In genomic region chr10:7647062-7647664, GRCh38 we compare ENCODE assay signal across 1 cellular context.
A peak's percentile ranks its signal among the peaks of the same experiment; 100 is the strongest.
TF ChIP-seq lines count a peak whose summit lies in the region.

No MANE protein-coding gene starts in this region.

TF ChIP-seq in GM12878, 131 proteins besides CTCF, POLR2A, EP300 and RAD21:
- TF ChIP-seq, protein P1, sequence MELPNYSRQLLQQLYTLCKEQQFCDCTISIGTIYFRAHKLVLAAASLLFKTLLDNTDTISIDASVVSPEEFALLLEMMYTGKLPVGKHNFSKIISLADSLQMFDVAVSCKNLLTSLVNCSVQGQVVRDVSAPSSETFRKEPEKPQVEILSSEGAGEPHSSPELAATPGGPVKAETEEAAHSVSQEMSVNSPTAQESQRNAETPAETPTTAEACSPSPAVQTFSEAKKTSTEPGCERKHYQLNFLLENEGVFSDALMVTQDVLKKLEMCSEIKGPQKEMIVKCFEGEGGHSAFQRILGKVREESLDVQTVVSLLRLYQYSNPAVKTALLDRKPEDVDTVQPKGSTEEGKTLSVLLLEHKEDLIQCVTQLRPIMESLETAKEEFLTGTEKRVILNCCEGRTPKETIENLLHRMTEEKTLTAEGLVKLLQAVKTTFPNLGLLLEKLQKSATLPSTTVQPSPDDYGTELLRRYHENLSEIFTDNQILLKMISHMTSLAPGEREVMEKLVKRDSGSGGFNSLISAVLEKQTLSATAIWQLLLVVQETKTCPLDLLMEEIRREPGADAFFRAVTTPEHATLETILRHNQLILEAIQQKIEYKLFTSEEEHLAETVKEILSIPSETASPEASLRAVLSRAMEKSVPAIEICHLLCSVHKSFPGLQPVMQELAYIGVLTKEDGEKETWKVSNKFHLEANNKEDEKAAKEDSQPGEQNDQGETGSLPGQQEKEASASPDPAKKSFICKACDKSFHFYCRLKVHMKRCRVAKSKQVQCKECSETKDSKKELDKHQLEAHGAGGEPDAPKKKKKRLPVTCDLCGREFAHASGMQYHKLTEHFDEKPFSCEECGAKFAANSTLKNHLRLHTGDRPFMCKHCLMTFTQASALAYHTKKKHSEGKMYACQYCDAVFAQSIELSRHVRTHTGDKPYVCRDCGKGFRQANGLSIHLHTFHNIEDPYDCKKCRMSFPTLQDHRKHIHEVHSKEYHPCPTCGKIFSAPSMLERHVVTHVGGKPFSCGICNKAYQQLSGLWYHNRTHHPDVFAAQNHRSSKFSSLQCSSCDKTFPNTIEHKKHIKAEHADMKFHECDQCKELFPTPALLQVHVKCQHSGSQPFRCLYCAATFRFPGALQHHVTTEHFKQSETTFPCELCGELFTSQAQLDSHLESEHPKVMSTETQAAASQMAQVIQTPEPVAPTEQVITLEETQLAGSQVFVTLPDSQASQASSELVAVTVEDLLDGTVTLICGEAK (IDR thresholded peaks at IDR 0.05; ENCODE audit: borderline replicate concordance): peak; percentile 51
- TF ChIP-seq TARDBP (IDR thresholded peaks at IDR 0.05; ENCODE audit: borderline replicate concordance): no peak
- no peak for TF ChIP-seq POLR2AphosphoS5 (IDR thresholded peaks at IDR 0.05; ENCODE audit: low read length)
- TF ChIP-seq HCFC1 (IDR thresholded peaks at IDR 0.05; ENCODE audit: low read length): no peak
- no peak for TF ChIP-seq ZNF622 (IDR thresholded peaks at IDR 0.05)
- no peak for TF ChIP-seq SMAD5 (IDR thresholded peaks at IDR 0.05; ENCODE audit: low read depth)
- TF ChIP-seq FOXM1 (IDR thresholded peaks at IDR 0.05; ENCODE audit: low read depth, low read length): no peak
- TF ChIP-seq, protein P2, sequence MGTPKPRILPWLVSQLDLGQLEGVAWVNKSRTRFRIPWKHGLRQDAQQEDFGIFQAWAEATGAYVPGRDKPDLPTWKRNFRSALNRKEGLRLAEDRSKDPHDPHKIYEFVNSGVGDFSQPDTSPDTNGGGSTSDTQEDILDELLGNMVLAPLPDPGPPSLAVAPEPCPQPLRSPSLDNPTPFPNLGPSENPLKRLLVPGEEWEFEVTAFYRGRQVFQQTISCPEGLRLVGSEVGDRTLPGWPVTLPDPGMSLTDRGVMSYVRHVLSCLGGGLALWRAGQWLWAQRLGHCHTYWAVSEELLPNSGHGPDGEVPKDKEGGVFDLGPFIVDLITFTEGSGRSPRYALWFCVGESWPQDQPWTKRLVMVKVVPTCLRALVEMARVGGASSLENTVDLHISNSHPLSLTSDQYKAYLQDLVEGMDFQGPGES (IDR thresholded peaks at IDR 0.05): no peak
TF ChIP-seq in GM12878: peak in this region for 1.
